Comparison of ENCODE assay signal across 8 cellular contexts in genomic region chr7:77940647-77941046, GRCh38.
A peak's percentile ranks its signal among the peaks of the same experiment; 100 is the strongest.
DNase-seq lines count a peak whose midpoint lies in the region; ATAC-seq and TF ChIP-seq lines count a peak whose summit lies in the region.

No MANE protein-coding gene starts in this region.

- peak; percentile 82 for TF ChIP-seq CTCF in epithelial cell of proximal tubule (conservative IDR thresholded peaks at IDR 0.05; ENCODE audit: low read depth, low read length)
- TF ChIP-seq CTCF in parathyroid adenoma (IDR thresholded peaks at IDR 0.05) = peak; percentile 69

- no peaks in the 10 kb centered on the region for H3K27me3 ChIP-seq in parathyroid adenoma (ENCODE audit: control insufficient read depth, insufficient read depth, low read length)

- no peak overlapping the region for H2AFZ ChIP-seq in parathyroid adenoma

- H3K9me3 ChIP-seq in parathyroid adenoma (ENCODE audit: control insufficient read depth, low read length) = no peaks in the 10 kb centered on the region

- peaks cover 3% of the 10 kb centered on the region for H3K4me1 ChIP-seq in parathyroid adenoma

- ATAC-seq in HG02981 (IDR thresholded peaks at IDR 0.05; ENCODE audit: unreplicated experiment) = peak; percentile 47
- no peak for ATAC-seq in GM18861 (IDR thresholded peaks at IDR 0.05; ENCODE audit: unreplicated experiment)

- H3K4me3 ChIP-seq in epithelial cell of proximal tubule (ENCODE audit: low read depth, low read length) (no peak overlapping the region), parathyroid adenoma (ENCODE audit: low read depth, low read length) (no peak overlapping the region)

- H3K36me3 ChIP-seq in parathyroid adenoma (ENCODE audit: control insufficient read depth, insufficient read depth, low read length) = no peaks in the 10 kb centered on the region

- H3K79me2 ChIP-seq in parathyroid adenoma = no peaks in the 10 kb centered on the region

- peak; percentile 54 for DNase-seq in NCI-H2107 treated with DMSO at 0.1 percent for 48 hours (lab: John Stamatoyannopoulos, UW; ENCODE audit: unreplicated experiment)
- DNase-seq in NCI-H2107 (lab: John Stamatoyannopoulos, UW) = no peak
- DNase-seq in RKO (ENCODE audit: low spot score) = peak; percentile 59
- no peak for DNase-seq in epithelial cell of proximal tubule (ENCODE audit: low read depth)
- no peak for DNase-seq in central memory CD4-positive, alpha-beta T cell

- no peak overlapping the region for H3K9ac ChIP-seq in parathyroid adenoma

- H3K4me2 ChIP-seq in parathyroid adenoma (ENCODE audit: low read length) = no peak overlapping the region

- H3K27ac ChIP-seq in parathyroid adenoma = no peak overlapping the region

Comparison
In these comparisons a context has a peak if more than half of its experiments do, and no peak if none do; other contexts are left out.
1. DNase-seq: peak in NCI-H2107 treated with DMSO at 0.1 percent for 48 hours (single experiment) and RKO (single experiment); none in NCI-H2107 (single experiment), epithelial cell of proximal tubule (single experiment) and central memory CD4-positive, alpha-beta T cell (single experiment).